ENCODE assay signal across 23 cellular contexts in the genomic region with DNA sequence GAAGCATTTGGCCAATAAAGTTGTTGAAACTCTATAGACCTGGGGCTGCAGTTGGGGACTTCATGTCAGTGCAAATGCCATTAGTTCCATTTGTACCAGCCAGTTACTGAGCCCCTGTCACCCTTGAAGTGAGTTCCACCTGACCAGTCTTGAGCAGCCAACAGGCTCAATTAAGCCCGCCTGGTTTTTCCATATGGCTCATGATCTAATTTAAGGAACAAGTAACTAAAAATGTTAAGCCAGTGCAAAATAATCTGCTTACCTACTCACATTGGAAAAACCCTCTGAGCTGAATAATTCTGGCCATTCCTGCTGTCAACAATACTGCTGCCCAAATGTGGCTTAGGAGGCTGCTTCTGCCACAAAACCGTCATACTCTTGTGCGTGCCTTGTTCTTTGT. TPM values are rescaled to one million over a fixed set of nuclear protein-coding genes. Genes with fewer than 3 reads are reported as not detected.
DNase-seq lines count a peak whose midpoint lies in the region; ATAC-seq, FAIRE-seq and TF ChIP-seq lines count a peak whose summit lies in the region.
"Had no signal": no experiment of that assay in that cellular context is flagged by ENCODE, and none has a peak within 500 bp of the region (broad histone marks: within the 10 kb centered on the region; RNA-seq: fewer than 3 reads in every experiment).

No MANE protein-coding gene starts in this region.

- TF ChIP-seq POLR2A in K562 (conservative IDR thresholded peaks at IDR 0.05) = no peak

- TF ChIP-seq RAD21 in K562 (CRISPR knock-in tag; conservative IDR thresholded peaks at IDR 0.05 in 1 of 2, IDR thresholded peaks at IDR 0.05 in 1 of 2) = no peak

- H3K27ac ChIP-seq in K562 (ENCODE audit: extremely low read depth, low read depth, low read length) = no peak overlapping the region
- peak overlapping the region; percentile 79 for H3K27ac ChIP-seq in neural progenitor cell
- H3K27ac ChIP-seq: HL-60, Peyer's patch, SJCRH30 had no signal

- no peak overlapping the region for H2AFZ ChIP-seq in K562 (ENCODE audit: low read depth, low read length)
- no peak overlapping the region for H2AFZ ChIP-seq in neural progenitor cell (replicated peaks)

- no peaks in the 10 kb centered on the region for H3K27me3 ChIP-seq in K562 (ENCODE audit: control insufficient read depth in 2 of 2, insufficient read depth in 2 of 2, low read length in 2 of 2)
- no peaks in the 10 kb centered on the region for H3K27me3 ChIP-seq in neural progenitor cell
- H3K27me3 ChIP-seq: Peyer's patch, SJCRH30 had no signal

- DNase-seq in NCI-H524 (lab: John Stamatoyannopoulos, UW) (peak; percentile 44 to 84), K562 (ENCODE audit: extremely low read depth in 1 of 4, low spot score in 3 of 4) (no peak), neural progenitor cell (ENCODE audit: low spot score) (peak; percentile 4), NCI-H748 treated with DMSO at 0.1 percent for 48 hours (lab: John Stamatoyannopoulos, UW) (no peak), activated gamma-delta T cell (lab: John Stamatoyannopoulos, UW) (no peak), putamen (ENCODE audit: low spot score) (no peak)
- DNase-seq: CD4-positive, CD25-positive, alpha-beta regulatory T cell; DMS 273 treated with DMSO at 0.1 percent for 48 hours; DMS79 treated with DMSO at 0.1 percent for 48 hours; H7; KBM-7; MM.1S; NCI-H1048; NCI-H1417 treated with DMSO at 0.1 percent for 48 hours; NCI-H187; NCI-H446; NCI-H69; Peyer's patch; SJCRH30 had no signal

- H3K9me3 ChIP-seq in K562 (replicated peaks; ENCODE audit: control insufficient read depth, insufficient read depth, low read depth, low read length) (no peaks in the 10 kb centered on the region), neural progenitor cell (ENCODE audit: low read depth) (no peaks in the 10 kb centered on the region)
- H3K9me3 ChIP-seq: Peyer's patch, SJCRH30 had no signal

- no peak overlapping the region for H3K9ac ChIP-seq in K562 (ENCODE audit: insufficient read depth in 1 of 2, low read depth in 2 of 2, low read length in 2 of 2)
- no peak overlapping the region for H3K9ac ChIP-seq in neural progenitor cell

- intact Hi-C loops in K562 (cut with micrococcal nuclease) = no loop called here

- 91% methylated on average over 3 of the region's 3 CpGs for WGBS in K562 (ENCODE audit: insufficient coverage, low coverage, missing lambda C conversion rate)

- H3K27ac Mint-ChIP-seq in neural progenitor cell = no peak overlapping the region

- H3K4me1 ChIP-seq in K562 (replicated peaks in 1 of 2; ENCODE audit: control insufficient read depth in 2 of 2, insufficient read depth in 2 of 2, low read length in 2 of 2) (no peaks in the 10 kb centered on the region), neural progenitor cell (peaks cover 23% of the 10 kb centered on the region)
- H3K4me1 ChIP-seq: Peyer's patch, SJCRH30 had no signal

- H3K36me3 ChIP-seq in K562 (ENCODE audit: control insufficient read depth, insufficient read depth, low read length) (peaks cover 80% of the 10 kb centered on the region), neural progenitor cell (no peaks in the 10 kb centered on the region)

- peaks cover 8% of the 10 kb centered on the region for H3K4me1 Mint-ChIP-seq in neural progenitor cell
- H3K4me1 Mint-ChIP-seq: CD4-positive, CD25-positive, alpha-beta regulatory T cell had no signal

- FAIRE-seq in K562 (lab: Jason Lieb, UNC) = no peak
- FAIRE-seq: GM12878, HepG2 had no signal

- TF ChIP-seq CTCF in K562 (IDR thresholded peaks at IDR 0.05 in 2 of 3, conservative IDR thresholded peaks at IDR 0.05 in 1 of 3; ENCODE audit: insufficient read depth in 2 of 3, low read depth in 1 of 3, low read length in 3 of 3) = no peak
- TF ChIP-seq CTCF in neural progenitor cell (IDR thresholded peaks at IDR 0.05) = no peak

- peaks cover 23% of the 10 kb centered on the region for H3F3A ChIP-seq in neural progenitor cell (ENCODE audit: low read depth)

- no peaks in the 10 kb centered on the region for H3K27me3 Mint-ChIP-seq in neural progenitor cell (ENCODE audit: insufficient read depth, low read depth)
- H3K27me3 Mint-ChIP-seq: CD4-positive, CD25-positive, alpha-beta regulatory T cell had no signal

- in situ Hi-C loops in K562 (cut with MboI) = no loop called here

- H4K20me1 ChIP-seq in K562 (replicated peaks; ENCODE audit: control insufficient read depth, insufficient read depth, low read length) = no peaks in the 10 kb centered on the region
- peaks cover 12% of the 10 kb centered on the region for H4K20me1 ChIP-seq in neural progenitor cell (ENCODE audit: low read depth)

- ATAC-seq in K562 (no peak), HG03571 (IDR thresholded peaks at IDR 0.05; ENCODE audit: unreplicated experiment) (no peak)
- ATAC-seq: GM12878, HepG2 had no signal

- POLR2A ChIA-PET in K562 (lab: Yijun Ruan, JAX) = interaction anchor here (1.0 to 1.3 kb wide), 2 partner anchors 9 to 15 kb away, joined by 4 to 7 read pairs; no protein-coding TSS in a partner anchor

- BruUV-seq in K562 (replicated peaks; lab: Mats Ljungman, UMichigan) = no TSS peak

- H3K4me2 ChIP-seq in K562 (ENCODE audit: insufficient read depth, low read length) (no peak overlapping the region), neural progenitor cell (peak overlapping the region; percentile 72)

- H3K36me3 Mint-ChIP-seq in neural progenitor cell = peaks cover 29% of the 10 kb centered on the region

- H3K9me3 Mint-ChIP-seq in neural progenitor cell = no peaks in the 10 kb centered on the region
- H3K9me3 Mint-ChIP-seq: CD4-positive, CD25-positive, alpha-beta regulatory T cell had no signal

- TF ChIP-seq EP300 in K562 (IDR thresholded peaks at IDR 0.05; ENCODE audit: low read length) = no peak

- no peak overlapping the region for H3K4me3 ChIP-seq in K562
- no peak overlapping the region for H3K4me3 ChIP-seq in neural progenitor cell
- H3K4me3 ChIP-seq: GM12878, Peyer's patch, SJCRH30 had no signal

- no peaks in the 10 kb centered on the region for H3K9me1 ChIP-seq in K562 (ENCODE audit: control insufficient read depth, insufficient read depth, low read length)

- CTCF ChIA-PET in K562 (lab: Yijun Ruan, JAX; ENCODE audit: low intra/inter-chr PET ratio) = no interaction called here

- H3K79me2 ChIP-seq in K562 (ENCODE audit: control insufficient read depth, insufficient read depth, low read length) = no peaks in the 10 kb centered on the region
- H3K79me2 ChIP-seq in neural progenitor cell (ENCODE audit: low read depth) = no peaks in the 10 kb centered on the region

- no peak overlapping the region for H3K4me3 Mint-ChIP-seq in neural progenitor cell
- H3K4me3 Mint-ChIP-seq: CD4-positive, CD25-positive, alpha-beta regulatory T cell had no signal

RNA-seq across cellular contexts. Expression of a gene that starts 21.6 kb away (rescaled TPM):
- 126 and 174 TPM in 2 replicates for total RNA-seq in K562 (2011; cell fraction: chromatin; rRNA removed; ENCODE audit: low replicate concordance)
- total RNA-seq in K562 (2011; cell fraction: nucleolus; rRNA removed) = 97.2 and 98.2 TPM in 2 replicates
- 106 and 123 TPM in 2 replicates for total RNA-seq in K562 (2011; cell fraction: nucleoplasm; rRNA removed)
- total RNA-seq in K562 (2014; rRNA removed) = 33.4 and 37.0 TPM in 2 replicates
- 34.1 and 39.0 TPM in 2 replicates for total RNA-seq in K562 (2014; rRNA removed; fragmentation: Illumina TruSeq; extraction: Trizol)
- total RNA-seq in K562 (2015; rRNA removed; fragmentation: Illumina TruSeq; extraction: Trizol) = 33.8 and 34.2 TPM in 2 replicates
- 43.3 and 44.4 TPM in 2 replicates for total RNA-seq in K562 (2021)
- polyA plus RNA-seq in K562 (2011; rRNA removed) = 60.2 and 65.6 TPM in 2 replicates
- polyA plus RNA-seq in K562 (2011; cell fraction: cytosol; rRNA removed) = 53.3 and 69.6 TPM in 2 replicates
- 43.8 and 46.3 TPM in 2 replicates for polyA plus RNA-seq in K562 (2011; cell fraction: nucleus; rRNA removed)
- polyA plus RNA-seq in K562 (2012) = 37.5 and 42.1 TPM in 2 replicates
- polyA plus RNA-seq in K562 (2014; fragmentation: Illumina TruSeq; extraction: Trizol) = 47.8 and 47.9 TPM in 2 replicates
- 10 to 100 TPM; 47.3 to 54.9 TPM for polyA plus RNA-seq in K562 (2014; fragmentation: Nextera tagmentation; extraction: Ambion mirVana)
- polyA plus RNA-seq in K562 (2014; rRNA removed) = 43.5 and 46.3 TPM in 2 replicates
- polyA minus RNA-seq in K562 (2011; rRNA and poly(A)+ RNA removed) = 113 and 133 TPM in 2 replicates
- 44.5 and 46.0 TPM in 2 replicates for polyA minus RNA-seq in K562 (2011; cell fraction: cytosol; rRNA and poly(A)+ RNA removed)
- 24.6 and 44.7 TPM in 2 replicates for polyA minus RNA-seq in K562 (2011; cell fraction: nucleus; rRNA and poly(A)+ RNA removed)
- total RNA-seq in neural progenitor cell (ENCODE audit: low replicate concordance) = 12.4 and 17.0 TPM in 2 replicates

RNA-seq across cellular contexts. Expression of a gene that starts 32.0 kb away (rescaled TPM):
- total RNA-seq in K562 (2011; cell fraction: chromatin; rRNA removed; ENCODE audit: low replicate concordance) = 2.2 and 5.8 TPM in 2 replicates
- 5.3 and 5.8 TPM in 2 replicates for total RNA-seq in K562 (2011; cell fraction: nucleolus; rRNA removed)
- total RNA-seq in K562 (2011; cell fraction: nucleoplasm; rRNA removed) = 3.4 and 3.7 TPM in 2 replicates
- 0.32 and 0.33 TPM in 2 replicates for total RNA-seq in K562 (2014; rRNA removed)
- 0.25 and 0.32 TPM in 2 replicates for total RNA-seq in K562 (2014; rRNA removed; fragmentation: Illumina TruSeq; extraction: Trizol)
- 0.23 and 0.36 TPM in 2 replicates for total RNA-seq in K562 (2015; rRNA removed; fragmentation: Illumina TruSeq; extraction: Trizol)
- 0.71 and 0.81 TPM in 2 replicates for total RNA-seq in K562 (2021)
- polyA plus RNA-seq in K562 (2011; rRNA removed) = 0.29 and 1.6 TPM in 2 replicates
- polyA plus RNA-seq in K562 (2011; cell fraction: cytosol; rRNA removed) = 0.46 and 1.1 TPM in 2 replicates
- 5.6 and 13.1 TPM in 2 replicates for polyA plus RNA-seq in K562 (2011; cell fraction: nucleus; rRNA removed)
- 0.79 and 3.1 TPM in 2 replicates for polyA plus RNA-seq in K562 (2012)
- polyA plus RNA-seq in K562 (2014; fragmentation: Illumina TruSeq; extraction: Trizol) = 0.17 and 0.52 TPM in 2 replicates
- polyA plus RNA-seq in K562 (2014; fragmentation: Nextera tagmentation; extraction: Ambion mirVana) = under 1 TPM; 0.06 TPM
- 0.13 and 1.1 TPM in 2 replicates for polyA plus RNA-seq in K562 (2014; rRNA removed)
- polyA minus RNA-seq in K562 (2011; rRNA and poly(A)+ RNA removed) = 0.70 and 0.93 TPM in 2 replicates
- polyA minus RNA-seq in K562 (2011; cell fraction: cytosol; rRNA and poly(A)+ RNA removed) = not detected in 2 replicates
- polyA minus RNA-seq in K562 (2011; cell fraction: nucleus; rRNA and poly(A)+ RNA removed) = 1.2 and 5.1 TPM in 2 replicates
- 13.9 and 40.4 TPM in 2 replicates for total RNA-seq in neural progenitor cell (ENCODE audit: low replicate concordance)

RNA-seq across cellular contexts. Expression of a gene that starts 58.7 kb away (rescaled TPM):
- total RNA-seq in K562 (2011; cell fraction: chromatin; rRNA removed; ENCODE audit: low replicate concordance) = 185 and 351 TPM in 2 replicates
- total RNA-seq in K562 (2011; cell fraction: nucleolus; rRNA removed) = 205 and 247 TPM in 2 replicates
- total RNA-seq in K562 (2011; cell fraction: nucleoplasm; rRNA removed) = 458 and 624 TPM in 2 replicates
- total RNA-seq in K562 (2014; rRNA removed) = 2,410 and 3,306 TPM in 2 replicates
- 2,696 and 2,943 TPM in 2 replicates for total RNA-seq in K562 (2014; rRNA removed; fragmentation: Illumina TruSeq; extraction: Trizol)
- 1,782 and 1,893 TPM in 2 replicates for total RNA-seq in K562 (2015; rRNA removed; fragmentation: Illumina TruSeq; extraction: Trizol)
- 1,267 and 1,360 TPM in 2 replicates for total RNA-seq in K562 (2021)
- 2,284 and 2,713 TPM in 2 replicates for polyA plus RNA-seq in K562 (2011; rRNA removed)
- 724 and 2,858 TPM in 2 replicates for polyA plus RNA-seq in K562 (2011; cell fraction: cytosol; rRNA removed)
- 272 and 676 TPM in 2 replicates for polyA plus RNA-seq in K562 (2011; cell fraction: nucleus; rRNA removed)
- 1,181 and 2,353 TPM in 2 replicates for polyA plus RNA-seq in K562 (2012)
- polyA plus RNA-seq in K562 (2014; fragmentation: Illumina TruSeq; extraction: Trizol) = 1,923 and 1,965 TPM in 2 replicates
- polyA plus RNA-seq in K562 (2014; fragmentation: Nextera tagmentation; extraction: Ambion mirVana) = 1,000 to 10,000 TPM; 4,348 to 5,184 TPM
- polyA plus RNA-seq in K562 (2014; rRNA removed) = 1,877 and 2,534 TPM in 2 replicates
- 762 and 899 TPM in 2 replicates for polyA minus RNA-seq in K562 (2011; rRNA and poly(A)+ RNA removed)
- 241 and 256 TPM in 2 replicates for polyA minus RNA-seq in K562 (2011; cell fraction: cytosol; rRNA and poly(A)+ RNA removed)
- 65.4 and 198 TPM in 2 replicates for polyA minus RNA-seq in K562 (2011; cell fraction: nucleus; rRNA and poly(A)+ RNA removed)
- 613 and 872 TPM in 2 replicates for total RNA-seq in neural progenitor cell (ENCODE audit: low replicate concordance)

RNA-seq across cellular contexts. Expression of a gene that starts 58.7 kb away (rescaled TPM):
- 66.5 and 77.9 TPM in 2 replicates for total RNA-seq in K562 (2011; cell fraction: chromatin; rRNA removed; ENCODE audit: low replicate concordance)
- 55.3 and 56.5 TPM in 2 replicates for total RNA-seq in K562 (2011; cell fraction: nucleolus; rRNA removed)
- total RNA-seq in K562 (2011; cell fraction: nucleoplasm; rRNA removed) = 56.4 and 78.1 TPM in 2 replicates
- total RNA-seq in K562 (2014; rRNA removed) (49.0 and 61.0 TPM in 2 replicates), K562 (2014; rRNA removed; fragmentation: Illumina TruSeq; extraction: Trizol) (27.2 and 30.7 TPM in 2 replicates), K562 (2015; rRNA removed; fragmentation: Illumina TruSeq; extraction: Trizol) (47.1 and 49.7 TPM in 2 replicates), K562 (2021) (64.3 and 64.7 TPM in 2 replicates), neural progenitor cell (ENCODE audit: low replicate concordance) (43.1 and 86.2 TPM in 2 replicates)
- polyA plus RNA-seq in K562 (2011; rRNA removed) (39.6 and 70.2 TPM in 2 replicates), K562 (2014; fragmentation: Illumina TruSeq; extraction: Trizol) (52.3 and 56.7 TPM in 2 replicates), K562 (2014; fragmentation: Nextera tagmentation; extraction: Ambion mirVana) (10 to 100 TPM; 10.5 to 11.7 TPM), K562 (2014; rRNA removed) (44.2 and 50.0 TPM in 2 replicates)
- 74.3 and 85.0 TPM in 2 replicates for polyA plus RNA-seq in K562 (2011; cell fraction: cytosol; rRNA removed)
- 66.4 and 77.5 TPM in 2 replicates for polyA plus RNA-seq in K562 (2011; cell fraction: nucleus; rRNA removed)
- 36.7 and 72.3 TPM in 2 replicates for polyA plus RNA-seq in K562 (2012)
- polyA minus RNA-seq in K562 (2011; rRNA and poly(A)+ RNA removed) = 37.4 and 44.6 TPM in 2 replicates
- 44.1 and 45.1 TPM in 2 replicates for polyA minus RNA-seq in K562 (2011; cell fraction: cytosol; rRNA and poly(A)+ RNA removed)
- 33.0 and 46.3 TPM in 2 replicates for polyA minus RNA-seq in K562 (2011; cell fraction: nucleus; rRNA and poly(A)+ RNA removed)

Comparison
In these comparisons a context has a peak if more than half of its experiments do, and no peak if none do; other contexts are left out.
1. DNase-seq: peak in NCI-H524 (2 of 2) and neural progenitor cell (single experiment); none in K562 (0 of 4), NCI-H748 treated with DMSO at 0.1 percent for 48 hours (single experiment), activated gamma-delta T cell (single experiment) and putamen (single experiment).